24 cellular contexts compared by ENCODE assay signal in genomic region chr4:170091069-170091696, GRCh38. TPM values are rescaled to one million over a fixed set of nuclear protein-coding genes. Genes with fewer than 3 reads are reported as not detected.
DNase-seq lines count a peak whose midpoint lies in the region; ATAC-seq and TF ChIP-seq lines count a peak whose summit lies in the region.
"Had no signal": no experiment of that assay in that cellular context is flagged by ENCODE, and none has a peak within 500 bp of the region (broad histone marks: within the 10 kb centered on the region; RNA-seq: fewer than 3 reads in every experiment).

No MANE protein-coding gene starts in this region.

- ATAC-seq in upper lobe of left lung (ENCODE audit: low FRiP score in 2 of 2), result no peak
- ATAC-seq: esophagus mucosa, T-cell had no signal

- no peak overlapping the region for H2BK15ac ChIP-seq in mesenchymal stem cell (ENCODE audit: low read depth, poor library complexity, severe bottlenecking)

- H3K79me1 ChIP-seq in mesenchymal stem cell (replicated peaks; ENCODE audit: low read length, poor library complexity, severe bottlenecking), result no peaks in the 10 kb centered on the region

- TF ChIP-seq EP300 in upper lobe of left lung (IDR thresholded peaks at IDR 0.05), result no peak

- H3K4me1 ChIP-seq in HUES6 (ENCODE audit: control insufficient read depth, insufficient read depth, low read length) (peaks cover 26% of the 10 kb centered on the region), mesenchymal stem cell (ENCODE audit: control insufficient read depth, insufficient read depth, low read depth, low read length) (peaks cover 6% of the 10 kb centered on the region), upper lobe of left lung (peaks cover 5 to 20% (median 8%) of the 10 kb centered on the region in 4 donors), colonic mucosa (no peaks in the 10 kb centered on the region)
- H3K4me1 ChIP-seq: SJCRH30 had no signal

- H3K4me1 Mint-ChIP-seq in chondrocyte (ENCODE audit: low read depth), result peaks cover 21% of the 10 kb centered on the region

- no peak overlapping the region for H2BK5ac ChIP-seq in mesenchymal stem cell (ENCODE audit: low read depth, low read length, poor library complexity, severe bottlenecking)

- TF ChIP-seq CTCF in chondrocyte (IDR thresholded peaks at IDR 0.05) (no peak), upper lobe of left lung (IDR thresholded peaks at IDR 0.05) (no peak), colonic mucosa (IDR thresholded peaks at IDR 0.05) (no peak)

- 38% methylated on average over 41 of the region's 47 CpGs for WGBS in mesenchymal stem cell
- WGBS in upper lobe of left lung, 2 donors, result 84% methylated on average over 18 to 34 of the region's 47 CpGs

- H3K27ac ChIP-seq in HUES6 (ENCODE audit: low read depth, low read length) (no peak overlapping the region; the same call in 1 of the 2 replicates), mesenchymal stem cell (ENCODE audit: low read length, poor library complexity, severe bottlenecking) (no peak overlapping the region), upper lobe of left lung (no peak overlapping the region), colonic mucosa (no peak overlapping the region)

- no peak for TF ChIP-seq POLR2A in upper lobe of left lung (IDR thresholded peaks at IDR 0.05)

- H2AFZ ChIP-seq in mesenchymal stem cell (ENCODE audit: low read depth, low read length), result peak overlapping the region; percentile 29

- H4K91ac ChIP-seq in mesenchymal stem cell (ENCODE audit: low read length), result peak overlapping the region; percentile 74

- peak overlapping the region in 1 of 2 experiments; percentile 26 for H2BK12ac ChIP-seq in mesenchymal stem cell (ENCODE audit: low read length in 2 of 2)

- H3K27ac Mint-ChIP-seq in chondrocyte (ENCODE audit: unreplicated experiment), result no peak overlapping the region
- H3K27ac Mint-ChIP-seq: activated CD4-positive, alpha-beta T cell treated with anti-CD3 and anti-CD28 coated beads, Interleukin-2, amount 10 ng/mL, durations not matched to agents 24 days and 14 days; activated naive CD8-positive, alpha-beta T cell treated with anti-CD3 and anti-CD28 coated beads, Interleukin-2, amount 10 ng/mL, durations not matched to agents 7 days and 5 days; activated T-helper 2 cell treated with anti-CD3 and anti-CD28 coated beads, Interferon-gamma antibody, Interleukin-2, Interleukin-4, amounts not matched to agents 10 μg/mL and 5 μg/mL and 100 μg/mL, durations not matched to agents 14 hours and 24 hours and 36 hours; CD8-positive, alpha-beta memory T cell; memory B cell; natural killer cell had no signal

- intact Hi-C loops in colonic mucosa (cut with DNase I), result no loop called here

- H3K36me3 ChIP-seq in HUES6 (ENCODE audit: control insufficient read depth, insufficient read depth, low read length) (peaks cover 22% of the 10 kb centered on the region), mesenchymal stem cell (ENCODE audit: control insufficient read depth in 1 of 2, insufficient read depth in 2 of 2, low read depth in 1 of 2, low read length in 2 of 2) (peaks cover 0 to 19% of the 10 kb centered on the region in 2 experiments), upper lobe of left lung (peaks cover 0 to 4% (median 0%) of the 10 kb centered on the region in 4 donors), colonic mucosa (no peaks in the 10 kb centered on the region)

- peak overlapping the region in 1 of 2 experiments; percentile 83 for H3K23ac ChIP-seq in mesenchymal stem cell (ENCODE audit: low read length in 2 of 2)

- no peak overlapping the region for H3K14ac ChIP-seq in mesenchymal stem cell (ENCODE audit: low read length in 2 of 2)

- H3K27me3 Mint-ChIP-seq in chondrocyte (ENCODE audit: low read depth), result peaks cover 5% of the 10 kb centered on the region

- H3K36me3 Mint-ChIP-seq in chondrocyte (ENCODE audit: low read depth), result peaks cover 4% of the 10 kb centered on the region
- H3K36me3 Mint-ChIP-seq: activated naive CD8-positive, alpha-beta T cell treated with anti-CD3 and anti-CD28 coated beads, Interleukin-2, amount 10 ng/mL, durations not matched to agents 7 days and 5 days; CD8-positive, alpha-beta memory T cell; memory B cell; natural killer cell; T-cell had no signal

- no peak overlapping the region for H2AK5ac ChIP-seq in mesenchymal stem cell (ENCODE audit: low read length, severe bottlenecking)

- H3K4me3 Mint-ChIP-seq in chondrocyte (ENCODE audit: unreplicated experiment), result peak overlapping the region; percentile 88

- H3K4me2 ChIP-seq in mesenchymal stem cell (ENCODE audit: low read length, poor library complexity, severe bottlenecking), result no peak overlapping the region

- H3K4ac ChIP-seq in mesenchymal stem cell (ENCODE audit: low read depth in 1 of 2, low read length in 2 of 2), result no peak overlapping the region

- H3K27me3 ChIP-seq in HUES6 (ENCODE audit: control insufficient read depth, insufficient read depth, low read length), result no peaks in the 10 kb centered on the region
- no peaks in the 10 kb centered on the region for H3K27me3 ChIP-seq in mesenchymal stem cell (ENCODE audit: control insufficient read depth in 1 of 2, insufficient read depth in 1 of 2, low read length in 2 of 2)
- no peaks in the 10 kb centered on the region for H3K27me3 ChIP-seq in upper lobe of left lung
- no peaks in the 10 kb centered on the region for H3K27me3 ChIP-seq in colonic mucosa
- H3K27me3 ChIP-seq: SJCRH30 had no signal

- no peak overlapping the region for H2BK120ac ChIP-seq in mesenchymal stem cell (ENCODE audit: low read depth, low read length)

- H3K9me3 ChIP-seq in HUES6 (ENCODE audit: control insufficient read depth, insufficient read depth, low read depth, low read length) (no peaks in the 10 kb centered on the region), mesenchymal stem cell (ENCODE audit: control insufficient read depth, low read length) (no peaks in the 10 kb centered on the region), upper lobe of left lung (no peaks in the 10 kb centered on the region), colonic mucosa (no peaks in the 10 kb centered on the region)
- H3K9me3 ChIP-seq: SJCRH30 had no signal

- peak overlapping the region; percentile 45 for H4K8ac ChIP-seq in mesenchymal stem cell (ENCODE audit: low read length)

- no peak for DNase-seq in chondrocyte (ENCODE audit: low spot score)
- DNase-seq in mesenchymal stem cell, result no peak
- peak in 1 of 2 donors; percentile 84 for DNase-seq in upper lobe of left lung
- DNase-seq in colonic mucosa, result no peak
- DNase-seq in SHP77 treated with DMSO at 0.1 percent for 48 hours (lab: John Stamatoyannopoulos, UW), result no peak
- DNase-seq in activated gamma-delta T cell (lab: John Stamatoyannopoulos, UW), result no peak
- DNase-seq: activated CD4-positive, alpha-beta T cell treated with anti-CD3 and anti-CD28 coated beads, Interleukin-2, amount 10 ng/mL, durations not matched to agents 24 days and 14 days; activated naive CD8-positive, alpha-beta T cell treated with anti-CD3 and anti-CD28 coated beads, Interleukin-2, amount 10 ng/mL, durations not matched to agents 7 days and 5 days; CD8-positive, alpha-beta memory T cell; effector CD8-positive, alpha-beta T cell; hypothalamus; kidney glomerular epithelial cell; natural killer cell; NCI-H1105; NCI-H2029 treated with DMSO at 0.1 percent for 48 hours; NCI-H446; SJCRH30; substantia nigra; T-cell had no signal

- peak overlapping the region; percentile 91 for H3K9ac ChIP-seq in HUES6 (ENCODE audit: low read length)
- no peak overlapping the region for H3K9ac ChIP-seq in mesenchymal stem cell (ENCODE audit: low read length)
- no peak overlapping the region for H3K9ac ChIP-seq in colonic mucosa (ENCODE audit: low read depth in 2 of 2, low read length in 2 of 2)

- H3K4me3 ChIP-seq in HUES6 (ENCODE audit: low read depth, low read length), result peak overlapping the region; percentile 79
- no peak overlapping the region for H3K4me3 ChIP-seq in mesenchymal stem cell (ENCODE audit: insufficient read depth in 1 of 2, low read depth in 1 of 2, low read length in 2 of 2)
- H3K4me3 ChIP-seq in upper lobe of left lung, result peak overlapping the region in 3 of 4 donors; percentile 64 to 71 (median 68)
- H3K4me3 ChIP-seq in colonic mucosa, result no peak overlapping the region

- H3K9me3 Mint-ChIP-seq in chondrocyte (ENCODE audit: low read depth), result no peaks in the 10 kb centered on the region
- H3K9me3 Mint-ChIP-seq: activated CD4-positive, alpha-beta T cell treated with anti-CD3 and anti-CD28 coated beads, Interleukin-2, amount 10 ng/mL, durations not matched to agents 24 days and 14 days; activated naive CD8-positive, alpha-beta T cell treated with anti-CD3 and anti-CD28 coated beads, Interleukin-2, amount 10 ng/mL, durations not matched to agents 7 days and 5 days; activated T-helper 2 cell treated with anti-CD3 and anti-CD28 coated beads, Interferon-gamma antibody, Interleukin-2, Interleukin-4, amounts not matched to agents 10 μg/mL and 5 μg/mL and 100 μg/mL, durations not matched to agents 14 hours and 24 hours and 36 hours; memory B cell; natural killer cell; T-cell had no signal

- H3K18ac ChIP-seq in mesenchymal stem cell (ENCODE audit: low read depth in 1 of 2, low read length in 2 of 2), result peak overlapping the region in 1 of 2 experiments; percentile 35

RNA-seq across cellular contexts. Expression of gene AADAT, which starts 1.4 kb away (rescaled TPM):
- total RNA-seq in chondrocyte (9.8 to 13.2 TPM (median 12.3 TPM) in 3 replicates), upper lobe of left lung (10 to 100 TPM in 2 of 6 donors, 1 to 10 TPM in 4; 4.8 to 16.8 (median 7.4) TPM), colonic mucosa (1 to 10 TPM; 4.0 to 5.3 TPM)
- polyA plus RNA-seq in mesenchymal stem cell (2013, experiment 1 of 2), result 8.1 TPM
- polyA plus RNA-seq in mesenchymal stem cell (2013, experiment 2 of 2), result 8.5 TPM
- total RNA-seq: activated CD4-positive, alpha-beta T cell treated with anti-CD3 and anti-CD28 coated beads, Interleukin-2, amount 10 ng/mL, durations not matched to agents 24 days and 14 days; activated naive CD8-positive, alpha-beta T cell treated with anti-CD3 and anti-CD28 coated beads, Interleukin-2, amount 10 ng/mL, durations not matched to agents 7 days and 5 days; activated T-helper 2 cell treated with anti-CD3 and anti-CD28 coated beads, Interferon-gamma antibody, Interleukin-2, Interleukin-4, amounts not matched to agents 10 μg/mL and 5 μg/mL and 100 μg/mL, durations not matched to agents 14 hours and 24 hours and 36 hours; CD8-positive, alpha-beta memory T cell; natural killer cell; OCI-LY7; T-cell had no signal
- polyA plus RNA-seq: CD8-positive, alpha-beta memory T cell had no signal

Comparison
In these comparisons a context has a peak if more than half of its experiments do, and no peak if none do; other contexts are left out.
1. H3K4me3 ChIP-seq: peak in HUES6 (single experiment) and upper lobe of left lung (3 of 4); none in mesenchymal stem cell (0 of 2) and colonic mucosa (single experiment).